19 cellular contexts compared by ENCODE assay signal in the genomic region with DNA sequence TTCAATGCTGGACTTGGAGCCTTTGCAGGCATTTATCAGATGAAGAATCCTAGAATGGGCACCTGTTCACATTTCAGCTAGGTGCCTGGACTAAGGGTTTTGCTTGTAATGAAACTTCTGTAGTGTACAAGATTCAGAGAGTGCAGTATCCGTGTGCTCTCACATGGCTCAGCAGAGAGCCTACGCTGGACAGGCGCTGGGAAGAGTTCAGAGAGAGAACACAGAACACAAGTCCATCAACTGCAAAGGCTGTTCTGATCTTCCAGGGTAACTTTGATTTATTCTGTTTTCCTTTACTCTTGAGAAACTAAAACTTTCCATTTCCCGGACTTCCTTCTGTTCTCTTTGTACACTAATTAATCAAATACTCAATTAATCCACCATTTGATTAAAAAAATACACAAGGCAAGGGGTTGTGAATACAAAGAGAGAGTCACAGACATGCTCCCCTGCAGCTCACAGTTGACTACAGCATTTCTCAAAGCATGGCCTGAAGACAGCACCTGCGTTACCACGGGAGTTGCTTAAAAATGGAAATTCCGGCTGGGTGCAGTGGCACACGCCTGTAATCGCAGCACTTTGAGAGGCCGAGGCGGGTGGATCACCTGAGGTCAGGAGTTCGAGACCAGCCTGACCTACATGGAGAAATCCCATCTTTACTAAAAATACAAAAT.
DNase-seq lines count a peak whose midpoint lies in the region; ATAC-seq and TF ChIP-seq lines count a peak whose summit lies in the region.
"Had no signal": no experiment of that assay in that cellular context is flagged by ENCODE, and none has a peak within 500 bp of the region (broad histone marks: within the 10 kb centered on the region; RNA-seq: fewer than 3 reads in every experiment).

No MANE protein-coding gene starts in this region.

- H3K36me3 Mint-ChIP-seq in IgD-negative memory B cell = peaks cover 4% of the 10 kb centered on the region
- H3K36me3 Mint-ChIP-seq in naive B cell = peaks cover 0 to 7% of the 10 kb centered on the region in 2 donors
- peaks cover 2 to 12% of the 10 kb centered on the region in 2 donors for H3K36me3 Mint-ChIP-seq in stimulated activated naive B cell treated with anti-CD40 and anti-IgM and Interleukin-4, amounts not matched to agents 10 μg/mL and 1 μg/mL and 100 μg/mL, for 72 hours
- H3K36me3 Mint-ChIP-seq: CD4-positive, CD25-positive, alpha-beta regulatory T cell; CD8-positive, alpha-beta T cell had no signal

- H3K4me1 Mint-ChIP-seq in IgD-negative memory B cell (peaks cover 30 to 37% (median 34%) of the 10 kb centered on the region in 3 donors), naive B cell (peaks cover 38 to 75% (median 53%) of the 10 kb centered on the region in 3 donors)
- peaks cover 30 to 56% of the 10 kb centered on the region in 2 donors for H3K4me1 Mint-ChIP-seq in stimulated activated naive B cell treated with anti-CD40 and anti-IgM and Interleukin-4, amounts not matched to agents 10 μg/mL and 1 μg/mL and 100 μg/mL, for 72 hours
- H3K4me1 Mint-ChIP-seq: CD4-positive, CD25-positive, alpha-beta regulatory T cell had no signal

- intact Hi-C loops in body of pancreas (cut with DNase I) = no loop called here

- no peak for TF ChIP-seq CTCF in body of pancreas (IDR thresholded peaks at IDR 0.05)

- no peak overlapping the region for H3K4me3 ChIP-seq in body of pancreas
- H3K4me3 ChIP-seq in MG63 = no peak overlapping the region
- H3K4me3 ChIP-seq: BLaER1, GM12878, GM23338 had no signal

- H3K4me1 ChIP-seq in body of pancreas = peaks cover 34% of the 10 kb centered on the region

- TF ChIP-seq POLR2A in body of pancreas (IDR thresholded peaks at IDR 0.05) = no peak

- 65 to 78% methylated on average over 12 of the region's 12 CpGs for WGBS in body of pancreas, 2 donors

- H3K27me3 ChIP-seq in body of pancreas (no peaks in the 10 kb centered on the region), MG63 (peaks cover 3% of the 10 kb centered on the region; the same call in 1 of the 2 replicates)
- H3K27me3 ChIP-seq: BLaER1 had no signal

- ATAC-seq in body of pancreas (peak; percentile 78), naive B cell (ENCODE audit: low read depth in 2 of 2) (no peak)
- no peak for ATAC-seq in stimulated activated naive B cell treated with anti-CD40 and anti-IgM and Interleukin-4, amounts not matched to agents 10 μg/mL and 1 μg/mL and 100 μg/mL, for 72 hours (replicated peaks)
- ATAC-seq: CD8-positive, alpha-beta T cell; GM12878; GM23338; HCT116 had no signal

- peak overlapping the region; percentile 39 to 74 (median 58) for H3K27ac ChIP-seq in body of pancreas
- H3K27ac ChIP-seq: BLaER1, C4-2B had no signal

- H3K9me3 ChIP-seq in body of pancreas (no peaks in the 10 kb centered on the region), MG63 (no peaks in the 10 kb centered on the region)
- H3K9me3 ChIP-seq: BLaER1 had no signal

- H3K27ac Mint-ChIP-seq in IgD-negative memory B cell (peak overlapping the region; percentile 12 to 71 (median 51)), naive B cell (peak overlapping the region in 4 of 6 donors; percentile 63 to 91 (median 72))
- H3K27ac Mint-ChIP-seq in stimulated activated naive B cell treated with anti-CD40 and anti-IgM and Interleukin-4, amounts not matched to agents 10 μg/mL and 1 μg/mL and 100 μg/mL, for 72 hours = peak overlapping the region; percentile 25
- H3K27ac Mint-ChIP-seq: CD4-positive, CD25-positive, alpha-beta regulatory T cell; CD8-positive, alpha-beta T cell; GM23338 had no signal

- DNase-seq in body of pancreas = peak; percentile 24 to 63 (median 48)
- DNase-seq in naive B cell = no peak
- DNase-seq in stimulated activated naive B cell treated with anti-CD40 and anti-IgM and Interleukin-4, amounts not matched to agents 10 μg/mL and 1 μg/mL and 100 μg/mL, for 72 hours = no peak
- DNase-seq in COR-L47 (lab: John Stamatoyannopoulos, UW) = no peak
- no peak for DNase-seq in MG63
- no peak for DNase-seq in cerebellar cortex (ENCODE audit: low spot score)
- DNase-seq: CD4-positive, CD25-positive, alpha-beta regulatory T cell; CD8-positive, alpha-beta T cell; DMS 273 treated with DMSO at 0.1 percent for 48 hours; DMS79; EL; GDM1; H9 had no signal

- H3K36me3 ChIP-seq in body of pancreas (replicated peaks in 1 of 2; ENCODE audit: insufficient read depth in 1 of 2, low read depth in 2 of 2) (no peaks in the 10 kb centered on the region), MG63 (no peaks in the 10 kb centered on the region)
- H3K36me3 ChIP-seq: BLaER1 had no signal

- H3K4me3 Mint-ChIP-seq in IgD-negative memory B cell (no peak overlapping the region), naive B cell (no peak overlapping the region)
- no peak overlapping the region for H3K4me3 Mint-ChIP-seq in stimulated activated naive B cell treated with anti-CD40 and anti-IgM and Interleukin-4, amounts not matched to agents 10 μg/mL and 1 μg/mL and 100 μg/mL, for 72 hours
- H3K4me3 Mint-ChIP-seq: CD4-positive, CD25-positive, alpha-beta regulatory T cell; CD8-positive, alpha-beta T cell; GM23338; H9 had no signal

- H3K9me3 Mint-ChIP-seq in IgD-negative memory B cell = peaks cover 0 to 2% (median 0%) of the 10 kb centered on the region in 3 donors
- peaks cover 0 to 1% (median 0%) of the 10 kb centered on the region in 7 donors for H3K9me3 Mint-ChIP-seq in naive B cell
- no peaks in the 10 kb centered on the region for H3K9me3 Mint-ChIP-seq in stimulated activated naive B cell treated with anti-CD40 and anti-IgM and Interleukin-4, amounts not matched to agents 10 μg/mL and 1 μg/mL and 100 μg/mL, for 72 hours

- H3K27me3 Mint-ChIP-seq in IgD-negative memory B cell = peaks cover 2% of the 10 kb centered on the region
- no peaks in the 10 kb centered on the region for H3K27me3 Mint-ChIP-seq in naive B cell
- no peaks in the 10 kb centered on the region for H3K27me3 Mint-ChIP-seq in stimulated activated naive B cell treated with anti-CD40 and anti-IgM and Interleukin-4, amounts not matched to agents 10 μg/mL and 1 μg/mL and 100 μg/mL, for 72 hours
- H3K27me3 Mint-ChIP-seq: CD4-positive, CD25-positive, alpha-beta regulatory T cell had no signal

Comparison
In these comparisons a context has a peak if more than half of its experiments do, and no peak if none do; other contexts are left out.
1. DNase-seq: peak in body of pancreas (4 of 4); none in naive B cell (single experiment), stimulated activated naive B cell treated with anti-CD40 and anti-IgM and Interleukin-4, amounts not matched to agents 10 μg/mL and 1 μg/mL and 100 μg/mL, for 72 hours (single experiment), COR-L47 (single experiment), MG63 (single experiment) and cerebellar cortex (single experiment).
2. Peak in every context shown above with its lines, with median percentiles within 50 percentile points of each other: H3K27ac Mint-ChIP-seq.